In genomic region chr1:7595338-7595737, GRCh38 we compare ENCODE assay signal across 24 cellular contexts.
DNase-seq lines count a peak whose midpoint lies in the region; ATAC-seq and TF ChIP-seq lines count a peak whose summit lies in the region.
"Had no signal": no experiment of that assay in that cellular context is flagged by ENCODE, and none has a peak within 500 bp of the region (broad histone marks: within the 10 kb centered on the region; RNA-seq: fewer than 3 reads in every experiment).

No MANE protein-coding gene starts in this region.

- H3K9me3 ChIP-seq in spleen: peaks cover 0 to 6% (median 0%) of the 10 kb centered on the region in 8 donors
- H3K9me3 ChIP-seq: ascending aorta, SJSA1, transverse colon had no signal

- no peak for TF ChIP-seq CTCF in spleen (IDR thresholded peaks at IDR 0.05 in 8 of 11, conservative IDR thresholded peaks at IDR 0.05 in 3 of 11)

- no peak for ATAC-seq in GM19324 (IDR thresholded peaks at IDR 0.05; ENCODE audit: low FRiP score, unreplicated experiment)
- ATAC-seq: activated CD4-positive, CD25-positive, alpha-beta regulatory T cell treated with anti-CD3 and anti-CD28 coated beads, Interleukin-2, amount 50 U/mL, for 24 hours; gastroesophageal sphincter had no signal

- no peak overlapping the region for H3K4me3 ChIP-seq in spleen
- H3K4me3 ChIP-seq: ascending aorta, gastroesophageal sphincter, left ventricle myocardium inferior, SJSA1, smooth muscle cell, transverse colon had no signal

- intact Hi-C loops in spleen (cut with DNase I; ENCODE audit: low total_unique reads): no loop called here

- H3K27me3 ChIP-seq in spleen (replicated peaks in 1 of 7): no peaks in the 10 kb centered on the region
- H3K27me3 ChIP-seq: ascending aorta, gastroesophageal sphincter, transverse colon had no signal

- TF ChIP-seq POLR2A in spleen (IDR thresholded peaks at IDR 0.05): no peak

- DNase-seq in EH (ENCODE audit: low read depth) (peak; percentile 4), left kidney (ENCODE audit: low read depth, low spot score) (peak; percentile 52), spleen (peak; percentile 32), NCI-H1417 (lab: John Stamatoyannopoulos, UW) (no peak), A172 (ENCODE audit: low spot score) (no peak)
- DNase-seq: activated CD4-positive, alpha-beta memory T cell treated with anti-CD3 and anti-CD28 coated beads for 36 hours; activated CD8-positive, alpha-beta memory T cell treated with anti-CD3 and anti-CD28 coated beads, Interleukin-2, amount 50 U/mL, for 48 hours; CD4-positive, CD25-positive, alpha-beta regulatory T cell; GOT3; hippocampal formation; IMR-90; left ventricle myocardium inferior; naive B cell; NCI-H1092; NCI-H187 treated with DMSO at 0.1 percent for 48 hours; NCI-H2227 treated with DMSO at 0.1 percent for 48 hours; transverse colon had no signal

- WGBS in spleen, 5 donors: 65 to 86% (median 77%) methylated on average over 8 of the region's 8 CpGs

- H3K27ac ChIP-seq in spleen: no peak overlapping the region
- H3K27ac ChIP-seq: ascending aorta, gastroesophageal sphincter, left ventricle myocardium inferior, SJSA1, transverse colon had no signal

- no peaks in the 10 kb centered on the region for H3K36me3 ChIP-seq in spleen
- H3K36me3 ChIP-seq: ascending aorta, gastroesophageal sphincter, left ventricle myocardium inferior, SJSA1, transverse colon had no signal

- no peaks in the 10 kb centered on the region for H3K4me1 ChIP-seq in spleen
- H3K4me1 ChIP-seq: ascending aorta, gastroesophageal sphincter, left ventricle myocardium inferior, SJSA1, transverse colon had no signal

TF ChIP-seq in PFSK-1, 5 proteins besides CTCF, POLR2A, EP300 and RAD21:
- peak; percentile 77 to 88 for TF ChIP-seq REST (IDR thresholded peaks at IDR 0.05; ENCODE audit: insufficient read depth in 1 of 2, low read depth in 2 of 2, low read length in 2 of 2)
- TF ChIP-seq FOXP2 (optimal IDR thresholded peaks at IDR 0.05; ENCODE audit: borderline replicate concordance, extremely low read depth, extremely low read length, insufficient read depth): no peak

Comparison
In these comparisons a context has a peak if more than half of its experiments do, and no peak if none do; other contexts are left out.
1. DNase-seq: peak in EH (single experiment), left kidney (single experiment) and spleen (single experiment); none in NCI-H1417 (0 of 3) and A172 (single experiment).